6 cellular contexts compared by ENCODE assay signal in the genomic region with DNA sequence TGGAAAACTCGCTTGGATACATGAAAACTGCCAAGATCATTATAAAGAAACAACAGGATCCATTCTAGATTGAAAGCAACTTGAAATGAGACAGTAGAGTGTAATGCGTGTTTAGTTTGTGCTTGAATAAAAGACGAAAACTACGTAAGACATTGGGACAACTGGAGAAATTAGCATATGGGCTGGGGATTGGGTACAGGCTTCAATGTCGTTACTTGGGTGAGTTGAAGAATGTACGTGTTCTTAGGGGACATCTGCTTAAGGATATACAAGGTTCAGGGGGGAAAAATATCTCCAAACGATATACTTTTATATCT. TPM values are rescaled to one million over a fixed set of nuclear protein-coding genes. Genes with fewer than 3 reads are reported as not detected.
DNase-seq lines count a peak whose midpoint lies in the region; ATAC-seq lines count a peak whose summit lies in the region.

No MANE protein-coding gene starts in this region.

- H3K4me3 ChIP-seq in mucosa of rectum (ENCODE audit: low read length in 2 of 2), result peak overlapping the region; percentile 88 to 93

- H3K27ac Mint-ChIP-seq in activated naive CD8-positive, alpha-beta T cell treated with anti-CD3 and anti-CD28 coated beads for 36 hours, result peak overlapping the region; percentile 97

- H3K27me3 Mint-ChIP-seq in activated naive CD8-positive, alpha-beta T cell treated with anti-CD3 and anti-CD28 coated beads for 36 hours, result no peaks in the 10 kb centered on the region

- peak overlapping the region; percentile 98 for H3K4me3 Mint-ChIP-seq in activated naive CD8-positive, alpha-beta T cell treated with anti-CD3 and anti-CD28 coated beads for 36 hours

- H3K27ac ChIP-seq in mucosa of rectum (ENCODE audit: low read depth in 2 of 2, low read length in 2 of 2), result peak overlapping the region; percentile 78 to 94

- H3K36me3 Mint-ChIP-seq in activated naive CD8-positive, alpha-beta T cell treated with anti-CD3 and anti-CD28 coated beads for 36 hours, result peaks cover 73% of the 10 kb centered on the region

- no peaks in the 10 kb centered on the region for H3K9me3 ChIP-seq in mucosa of rectum (ENCODE audit: control insufficient read depth in 2 of 2, low read length in 2 of 2)

- peaks cover 5% of the 10 kb centered on the region for H3K9me3 Mint-ChIP-seq in activated naive CD8-positive, alpha-beta T cell treated with anti-CD3 and anti-CD28 coated beads for 36 hours

- H3K4me1 ChIP-seq in mucosa of rectum (ENCODE audit: control insufficient read depth in 2 of 2, insufficient read depth in 2 of 2, low read length in 2 of 2), result peaks cover 9 to 15% of the 10 kb centered on the region in 2 donors

- peak; percentile 3 for ATAC-seq in GM21360 (IDR thresholded peaks at IDR 0.05; ENCODE audit: unreplicated experiment)
- ATAC-seq in GM21515 (IDR thresholded peaks at IDR 0.05; ENCODE audit: unreplicated experiment), result no peak

- H3K36me3 ChIP-seq in mucosa of rectum (ENCODE audit: control insufficient read depth in 2 of 2, insufficient read depth in 2 of 2, low read length in 2 of 2), result peaks cover 23 to 27% of the 10 kb centered on the region in 2 donors

- H3K4me1 Mint-ChIP-seq in activated naive CD8-positive, alpha-beta T cell treated with anti-CD3 and anti-CD28 coated beads for 36 hours, result peaks cover 36% of the 10 kb centered on the region

- peak overlapping the region; percentile 18 to 91 for H3K9ac ChIP-seq in mucosa of rectum (ENCODE audit: low read depth in 1 of 2, low read length in 2 of 2)

- DNase-seq in activated naive CD8-positive, alpha-beta T cell treated with anti-CD3 and anti-CD28 coated beads for 36 hours, result no peak
- no peak for DNase-seq in GM19238 (ENCODE audit: insufficient read length, low spot score)
- DNase-seq in NCI-H345 (lab: John Stamatoyannopoulos, UW), result no peak

- H3K27me3 ChIP-seq in mucosa of rectum (ENCODE audit: control insufficient read depth in 2 of 2, insufficient read depth in 2 of 2, low read length in 2 of 2), result no peaks in the 10 kb centered on the region

RNA-seq across cellular contexts. Expression of gene ERVK3-1, which starts 0.5 kb away (rescaled TPM):
- 10 to 100 TPM; 79.5 to 82.7 TPM for total RNA-seq in activated naive CD8-positive, alpha-beta T cell treated with anti-CD3 and anti-CD28 coated beads for 36 hours

RNA-seq across cellular contexts. Expression of gene ZSCAN22, which starts 22.1 kb away (rescaled TPM):
- 1 to 10 TPM; 2.8 to 3.2 TPM for total RNA-seq in activated naive CD8-positive, alpha-beta T cell treated with anti-CD3 and anti-CD28 coated beads for 36 hours

RNA-seq across cellular contexts. Expression of gene ZNF8, which starts 26.0 kb away (rescaled TPM):
- 1 to 10 TPM; 4.1 to 4.3 TPM for total RNA-seq in activated naive CD8-positive, alpha-beta T cell treated with anti-CD3 and anti-CD28 coated beads for 36 hours

RNA-seq across cellular contexts. Expression of gene A1BG, which starts 48.6 kb away (rescaled TPM):
- 10 to 100 TPM; 18.7 to 23.2 TPM for total RNA-seq in activated naive CD8-positive, alpha-beta T cell treated with anti-CD3 and anti-CD28 coated beads for 36 hours

RNA-seq across cellular contexts. Expression of gene ZNF497, which starts 57.8 kb away (rescaled TPM):
- total RNA-seq in activated naive CD8-positive, alpha-beta T cell treated with anti-CD3 and anti-CD28 coated beads for 36 hours, result 1 to 10 TPM; 1.5 to 1.7 TPM
